1 cellular context compared by ENCODE assay signal in genomic region chr16:4902038-4902437, GRCh38.
TF ChIP-seq lines count a peak whose summit lies in the region.

No MANE protein-coding gene starts in this region.

TF ChIP-seq in HepG2, 621 proteins besides CTCF, POLR2A, EP300 and RAD21:
- TF ChIP-seq ZNF768 (CRISPR knock-in tag; IDR thresholded peaks at IDR 0.05): peak; percentile 95
- TF ChIP-seq ZNF230 (CRISPR knock-in tag; IDR thresholded peaks at IDR 0.05): no peak
- no peak for TF ChIP-seq ZFP90 (CRISPR knock-in tag; IDR thresholded peaks at IDR 0.05; ENCODE audit: borderline replicate concordance)
- TF ChIP-seq ZNF362 (CRISPR knock-in tag; IDR thresholded peaks at IDR 0.05; ENCODE audit: borderline replicate concordance): no peak
- TF ChIP-seq ESRRA (CRISPR knock-in tag; IDR thresholded peaks at IDR 0.05; ENCODE audit: low read depth): no peak
- no peak for TF ChIP-seq MXD4 (CRISPR knock-in tag; IDR thresholded peaks at IDR 0.05)
- TF ChIP-seq AKAP8 (CRISPR knock-in tag; IDR thresholded peaks at IDR 0.05): no peak
